In genomic region chr2:82023710-82024109, GRCh38 we compare ENCODE assay signal across 15 cellular contexts.
DNase-seq lines count a peak whose midpoint lies in the region; ATAC-seq and TF ChIP-seq lines count a peak whose summit lies in the region.
"Had no signal": no experiment of that assay in that cellular context is flagged by ENCODE, and none has a peak within 500 bp of the region (broad histone marks: within the 10 kb centered on the region; RNA-seq: fewer than 3 reads in every experiment).

No MANE protein-coding gene starts in this region.

- no peaks in the 10 kb centered on the region; the same call in 1 of the 2 replicates for H3K9me3 ChIP-seq in DOHH2 (ENCODE audit: control insufficient read depth, insufficient read depth, low read length)
- no peaks in the 10 kb centered on the region for H3K9me3 ChIP-seq in RWPE2 (ENCODE audit: severe bottlenecking)
- H3K9me3 ChIP-seq: BE2C, psoas muscle, tibial artery had no signal

- H3K23ac ChIP-seq in mesendoderm (ENCODE audit: low read length) = no peak overlapping the region

- WGBS in mesendoderm (ENCODE audit: extremely low coverage, insufficient coverage, low lambda C conversion rate) = no CpG with 5 or more reads among the region's 6 CpGs

- peak overlapping the region; percentile 45 for H3K9ac ChIP-seq in mesendoderm (ENCODE audit: low read length)

- H2BK5ac ChIP-seq in mesendoderm (ENCODE audit: low read length) = peak overlapping the region; percentile 82

- peak; percentile 31; the same call in 1 of the 2 replicates for TF ChIP-seq RAD21 in Ishikawa (IDR thresholded peaks at IDR 0.05; ENCODE audit: low read depth)

- H3K4me3 Mint-ChIP-seq in natural killer cell treated with Interleukin-12 subunit alpha and Interleukin-12 subunit beta and Interleukin-15 and Interleukin-18, amount 100 ng/mL, for 72 hours = no peak overlapping the region
- H3K4me3 Mint-ChIP-seq: activated naive CD8-positive, alpha-beta T cell treated with anti-CD3 and anti-CD28 coated beads, Interleukin-2, amount 10 ng/mL, durations not matched to agents 7 days and 5 days had no signal

- H3K79me2 ChIP-seq in DOHH2 (ENCODE audit: control insufficient read depth, low read length) (no peaks in the 10 kb centered on the region), mesendoderm (ENCODE audit: control insufficient read depth, insufficient read depth, low read length) (no peaks in the 10 kb centered on the region)

- no peaks in the 10 kb centered on the region for H3K4me1 Mint-ChIP-seq in natural killer cell treated with Interleukin-12 subunit alpha and Interleukin-12 subunit beta and Interleukin-15 and Interleukin-18, amount 100 ng/mL, for 72 hours (ENCODE audit: low read depth in 2 of 2)
- H3K4me1 Mint-ChIP-seq: activated naive CD8-positive, alpha-beta T cell treated with anti-CD3 and anti-CD28 coated beads, Interleukin-2, amount 10 ng/mL, durations not matched to agents 7 days and 5 days had no signal

- peak overlapping the region; percentile 73 for H3K56ac ChIP-seq in mesendoderm (ENCODE audit: low read length)

- H3K9me2 ChIP-seq in DOHH2 (replicated peaks; ENCODE audit: control insufficient read depth, low read length) = no peaks in the 10 kb centered on the region

- no peaks in the 10 kb centered on the region for H4K20me1 ChIP-seq in DOHH2 (ENCODE audit: control insufficient read depth, insufficient read depth, low read depth, low read length)

- H2BK15ac ChIP-seq in mesendoderm (replicated peaks; ENCODE audit: low read depth) = no peak overlapping the region

- H3K27ac Mint-ChIP-seq in natural killer cell treated with Interleukin-12 subunit alpha and Interleukin-12 subunit beta and Interleukin-15 and Interleukin-18, amount 100 ng/mL, for 72 hours = no peak overlapping the region
- H3K27ac Mint-ChIP-seq: activated naive CD8-positive, alpha-beta T cell treated with anti-CD3 and anti-CD28 coated beads, Interleukin-2, amount 10 ng/mL, durations not matched to agents 7 days and 5 days had no signal

- no peak overlapping the region for H4K5ac ChIP-seq in mesendoderm (ENCODE audit: low read length)

- H3K36me3 Mint-ChIP-seq in natural killer cell treated with Interleukin-12 subunit alpha and Interleukin-12 subunit beta and Interleukin-15 and Interleukin-18, amount 100 ng/mL, for 72 hours = no peaks in the 10 kb centered on the region
- H3K36me3 Mint-ChIP-seq: activated naive CD8-positive, alpha-beta T cell treated with anti-CD3 and anti-CD28 coated beads, Interleukin-2, amount 10 ng/mL, durations not matched to agents 7 days and 5 days had no signal

- no peaks in the 10 kb centered on the region for H3K79me1 ChIP-seq in mesendoderm (ENCODE audit: low read length)

- no peaks in the 10 kb centered on the region for H3K36me3 ChIP-seq in DOHH2 (ENCODE audit: control insufficient read depth, low read length)
- H3K36me3 ChIP-seq in RWPE2 (ENCODE audit: low read depth) = no peaks in the 10 kb centered on the region
- H3K36me3 ChIP-seq in mesendoderm (ENCODE audit: control insufficient read depth, insufficient read depth, low read length) = no peaks in the 10 kb centered on the region
- H3K36me3 ChIP-seq: BE2C, tibial artery had no signal

- H3K27ac ChIP-seq in DOHH2 (ENCODE audit: low read depth, low read length) (no peak overlapping the region), RWPE2 (ENCODE audit: poor library complexity, severe bottlenecking) (no peak overlapping the region), mesendoderm (ENCODE audit: low read depth, low read length) (no peak overlapping the region)
- H3K27ac ChIP-seq: psoas muscle, tibial artery had no signal

- H2AK5ac ChIP-seq in mesendoderm (ENCODE audit: low read length) = peak overlapping the region; percentile 88

- no peaks in the 10 kb centered on the region for H3K27me3 ChIP-seq in DOHH2 (ENCODE audit: control insufficient read depth, low read length)
- H3K27me3 ChIP-seq in RWPE2 (ENCODE audit: insufficient read depth, poor library complexity, severe bottlenecking) = no peaks in the 10 kb centered on the region
- no peaks in the 10 kb centered on the region for H3K27me3 ChIP-seq in mesendoderm (ENCODE audit: insufficient read depth, low read length, poor library complexity)
- H3K27me3 ChIP-seq: BE2C, tibial artery had no signal

- no peak overlapping the region for H3K4me2 ChIP-seq in DOHH2 (ENCODE audit: low read length)
- H3K4me2 ChIP-seq in mesendoderm (ENCODE audit: low read length) = no peak overlapping the region

- no peaks in the 10 kb centered on the region for H3K27me3 Mint-ChIP-seq in natural killer cell treated with Interleukin-12 subunit alpha and Interleukin-12 subunit beta and Interleukin-15 and Interleukin-18, amount 100 ng/mL, for 72 hours
- H3K27me3 Mint-ChIP-seq: activated naive CD8-positive, alpha-beta T cell treated with anti-CD3 and anti-CD28 coated beads, Interleukin-2, amount 10 ng/mL, durations not matched to agents 7 days and 5 days had no signal

- H3K9me3 Mint-ChIP-seq in natural killer cell treated with Interleukin-12 subunit alpha and Interleukin-12 subunit beta and Interleukin-15 and Interleukin-18, amount 100 ng/mL, for 72 hours = peaks cover 20% of the 10 kb centered on the region

- no peaks in the 10 kb centered on the region for H3F3A ChIP-seq in DOHH2 (ENCODE audit: control insufficient read depth, insufficient read depth)

- H3K4me1 ChIP-seq in DOHH2 (ENCODE audit: control insufficient read depth, low read length) (no peaks in the 10 kb centered on the region), RWPE2 (ENCODE audit: insufficient read depth, poor library complexity, severe bottlenecking) (no peaks in the 10 kb centered on the region), mesendoderm (ENCODE audit: control insufficient read depth, low read depth, low read length) (no peaks in the 10 kb centered on the region)
- H3K4me1 ChIP-seq: BE2C, psoas muscle, tibial artery had no signal

- H2BK120ac ChIP-seq in mesendoderm (ENCODE audit: low read depth, low read length) = peak overlapping the region; percentile 1

- H3K4ac ChIP-seq in mesendoderm (ENCODE audit: low read depth, low read length) = peak overlapping the region; percentile 96

- no peak overlapping the region for H3K4me3 ChIP-seq in DOHH2 (ENCODE audit: low read length)
- no peak overlapping the region for H3K4me3 ChIP-seq in RWPE2 (ENCODE audit: severe bottlenecking)
- H3K4me3 ChIP-seq in mesendoderm (ENCODE audit: low read length) = no peak overlapping the region
- H3K4me3 ChIP-seq: psoas muscle, tibial artery had no signal

- peak; percentile 17 for TF ChIP-seq CTCF in DOHH2 (IDR thresholded peaks at IDR 0.05; ENCODE audit: low read depth, low read length, poor library complexity, severe bottlenecking)
- peak; percentile 21 for TF ChIP-seq CTCF in RWPE2 (IDR thresholded peaks at IDR 0.05; ENCODE audit: poor library complexity, severe bottlenecking)

- ATAC-seq in RWPE2 (ENCODE audit: low read depth) (no peak), HG03025 (IDR thresholded peaks at IDR 0.05; ENCODE audit: low FRiP score, unreplicated experiment) (no peak)
- ATAC-seq in natural killer cell treated with Interleukin-12 subunit alpha and Interleukin-12 subunit beta and Interleukin-15 and Interleukin-18, amount 100 ng/mL, for 72 hours = no peak
- ATAC-seq: psoas muscle had no signal

- DNase-seq in RWPE2 (ENCODE audit: low spot score) (no peak), mesendoderm (peak; percentile 37), MV-4-11 (lab: John Stamatoyannopoulos, UW) (no peak)
- no peak for DNase-seq in activated T-cell treated with anti-CD3 and anti-CD28 coated beads, Interleukin-2, amount 50 U/mL, for 48 hours
- DNase-seq in natural killer cell treated with Interleukin-12 subunit alpha and Interleukin-12 subunit beta and Interleukin-15 and Interleukin-18, amount 100 ng/mL, for 72 hours (ENCODE audit: low spot score) = no peak
- DNase-seq: activated CD4-positive, alpha-beta T cell treated with anti-CD3 and anti-CD28 coated beads for 1 hour; activated naive CD8-positive, alpha-beta T cell treated with anti-CD3 and anti-CD28 coated beads, Interleukin-2, amount 10 ng/mL, durations not matched to agents 7 days and 5 days; activated T-cell treated with anti-CD3 and anti-CD28 coated beads for 4 hours; BE2C; NCI-H226; psoas muscle; tibial artery had no signal

- H3K18ac ChIP-seq in mesendoderm (ENCODE audit: low read length) = peak overlapping the region; percentile 94

- TF ChIP-seq EP300 in Ishikawa (IDR thresholded peaks at IDR 0.05; ENCODE audit: borderline replicate concordance) = no peak

- no peak overlapping the region for H4K8ac ChIP-seq in mesendoderm (ENCODE audit: low read depth, low read length)

TF ChIP-seq in Ishikawa, 13 proteins besides CTCF, POLR2A, EP300 and RAD21 (continues in another document):
- no peak for TF ChIP-seq NFIC (IDR thresholded peaks at IDR 0.05)
- TF ChIP-seq CREB1 (IDR thresholded peaks at IDR 0.05; ENCODE audit: low read depth) = no peak
- no peak for TF ChIP-seq TAF1 (IDR thresholded peaks at IDR 0.05; ENCODE audit: low read depth)
- TF ChIP-seq MAX (IDR thresholded peaks at IDR 0.05) = no peak
- TF ChIP-seq EGR1 (IDR thresholded peaks at IDR 0.05) = no peak
- no peak for TF ChIP-seq YY1 (IDR thresholded peaks at IDR 0.05; ENCODE audit: low read depth)
- no peak for TF ChIP-seq FOXM1 (IDR thresholded peaks at IDR 0.05; ENCODE audit: borderline replicate concordance, low read depth)
